Comparison of ENCODE assay signal across 8 cellular contexts in genomic region chr19:4910594-4911273, GRCh38.
DNase-seq lines count a peak whose midpoint lies in the region; ATAC-seq, FAIRE-seq and TF ChIP-seq lines count a peak whose summit lies in the region.

No MANE protein-coding gene starts in this region.

- no peaks in the 10 kb centered on the region for H3K27me3 ChIP-seq in GM06990 (replicated peaks; ENCODE audit: control insufficient read depth, insufficient read depth, low read length)

- DNase-seq in AG08395 (ENCODE audit: low spot score), result peak; percentile 49
- DNase-seq in GM06990 (ENCODE audit: extremely low read depth, insufficient read length), result peak; percentile 56
- DNase-seq in RCC 7860 (ENCODE audit: low spot score), result peak; percentile 69
- peak; percentile 45 for DNase-seq in midbrain (lab: John Stamatoyannopoulos, UW)

- H3K36me3 ChIP-seq in GM06990 (ENCODE audit: control insufficient read depth, insufficient read depth, low read length), result no peaks in the 10 kb centered on the region; the same call in none of the 2 replicates

- ATAC-seq in GM19324 (IDR thresholded peaks at IDR 0.05; ENCODE audit: low FRiP score, unreplicated experiment), result no peak
- ATAC-seq in HG02642 (IDR thresholded peaks at IDR 0.05; ENCODE audit: poor library complexity, unreplicated experiment), result no peak
- ATAC-seq in HG02870 (IDR thresholded peaks at IDR 0.05; ENCODE audit: unreplicated experiment), result no peak

- H3K4me3 ChIP-seq in GM06990 (replicated peaks; ENCODE audit: low read depth, low read length), result peak overlapping the region; percentile 72

- peak overlapping the region; percentile 72 for H3K27ac ChIP-seq in cingulate gyrus (ENCODE audit: low read depth, low read length)

- FAIRE-seq in RCC 7860 (lab: Jason Lieb, UNC), result peak; percentile 58

- TF ChIP-seq CTCF in GM06990 (IDR thresholded peaks at IDR 0.05; ENCODE audit: insufficient read depth, low read length, poor library complexity, severe bottlenecking), result no peak
